In the genomic region with DNA sequence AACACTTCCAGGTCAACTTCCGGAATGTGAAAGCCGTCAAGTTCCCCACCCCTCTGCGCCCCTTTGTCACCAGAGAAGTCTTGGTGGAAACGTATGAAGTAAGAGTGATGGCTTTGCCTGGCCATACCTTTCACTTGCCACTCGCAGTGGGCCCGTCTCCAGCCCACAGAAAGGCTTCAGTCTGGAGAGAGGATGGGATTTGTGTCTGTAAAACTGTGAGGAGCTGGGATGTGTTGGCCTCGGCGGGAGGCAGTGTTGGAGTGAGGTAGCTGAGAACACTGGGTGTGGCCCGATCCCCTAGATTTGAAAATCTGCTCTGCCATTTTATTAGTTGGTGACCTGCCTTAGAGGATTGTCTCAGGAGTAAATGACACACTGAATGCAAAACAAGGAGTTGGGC, we compare ENCODE assay signal across 1 cellular context.
TF ChIP-seq lines count a peak whose summit lies in the region.

No MANE protein-coding gene starts in this region.

TF ChIP-seq in WTC11, 78 proteins besides CTCF, POLR2A, EP300 and RAD21 (continued from another document):
- TF ChIP-seq FOXJ3 (CRISPR knock-in tag; IDR thresholded peaks at IDR 0.05; ENCODE audit: borderline replicate concordance): no peak
- TF ChIP-seq, protein P1, sequence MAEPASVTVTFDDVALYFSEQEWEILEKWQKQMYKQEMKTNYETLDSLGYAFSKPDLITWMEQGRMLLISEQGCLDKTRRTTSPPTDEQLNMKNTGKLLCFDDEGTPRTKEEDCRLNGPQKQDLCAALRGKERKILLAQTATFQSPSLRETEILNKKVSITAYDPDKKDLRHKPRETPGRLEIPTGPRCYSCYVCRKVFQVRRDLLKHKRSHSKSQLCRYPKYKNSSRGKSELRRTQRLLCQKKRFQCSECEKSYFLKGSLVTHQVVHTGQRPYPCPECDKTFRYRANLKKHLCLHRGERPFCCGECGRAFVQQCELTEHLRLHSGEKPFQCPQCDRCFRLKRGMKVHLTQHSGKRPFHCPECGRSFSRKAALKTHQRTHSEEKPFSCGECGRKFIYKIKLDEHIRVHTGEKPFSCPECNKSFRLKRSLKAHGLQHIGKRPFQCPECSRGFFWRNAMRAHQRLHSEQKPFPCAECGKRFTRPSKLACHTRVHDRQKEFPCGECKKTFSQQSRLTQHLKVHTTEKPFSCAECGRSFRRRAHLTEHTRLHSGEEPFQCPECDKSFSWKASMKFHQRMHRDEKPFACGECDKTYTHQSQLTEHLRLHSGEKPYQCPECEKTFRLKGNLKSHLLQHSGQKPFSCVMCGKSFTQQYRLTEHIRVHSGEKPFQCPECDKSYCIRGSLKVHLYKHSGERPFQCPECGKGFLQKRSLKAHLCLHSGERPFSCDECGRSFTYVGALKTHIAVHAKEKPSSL (CRISPR knock-in tag; conservative IDR thresholded peaks at IDR 0.05): no peak
- TF ChIP-seq, protein P2, sequence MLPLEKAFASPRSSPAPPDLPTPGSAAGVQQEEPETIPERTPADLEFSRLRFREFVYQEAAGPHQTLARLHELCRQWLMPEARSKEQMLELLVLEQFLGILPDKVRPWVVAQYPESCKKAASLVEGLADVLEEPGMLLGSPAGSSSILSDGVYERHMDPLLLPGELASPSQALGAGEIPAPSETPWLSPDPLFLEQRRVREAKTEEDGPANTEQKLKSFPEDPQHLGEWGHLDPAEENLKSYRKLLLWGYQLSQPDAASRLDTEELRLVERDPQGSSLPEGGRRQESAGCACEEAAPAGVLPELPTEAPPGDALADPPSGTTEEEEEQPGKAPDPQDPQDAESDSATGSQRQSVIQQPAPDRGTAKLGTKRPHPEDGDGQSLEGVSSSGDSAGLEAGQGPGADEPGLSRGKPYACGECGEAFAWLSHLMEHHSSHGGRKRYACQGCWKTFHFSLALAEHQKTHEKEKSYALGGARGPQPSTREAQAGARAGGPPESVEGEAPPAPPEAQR (CRISPR knock-in tag; IDR thresholded peaks at IDR 0.05): no peak
- TF ChIP-seq FOXK1 (CRISPR knock-in tag; IDR thresholded peaks at IDR 0.05): no peak
- TF ChIP-seq CBFB (CRISPR knock-in tag; IDR thresholded peaks at IDR 0.05; ENCODE audit: low read depth): no peak
- TF ChIP-seq IRF2 (CRISPR knock-in tag; IDR thresholded peaks at IDR 0.05; ENCODE audit: borderline replicate concordance, low read depth): no peak
- TF ChIP-seq, protein P3, sequence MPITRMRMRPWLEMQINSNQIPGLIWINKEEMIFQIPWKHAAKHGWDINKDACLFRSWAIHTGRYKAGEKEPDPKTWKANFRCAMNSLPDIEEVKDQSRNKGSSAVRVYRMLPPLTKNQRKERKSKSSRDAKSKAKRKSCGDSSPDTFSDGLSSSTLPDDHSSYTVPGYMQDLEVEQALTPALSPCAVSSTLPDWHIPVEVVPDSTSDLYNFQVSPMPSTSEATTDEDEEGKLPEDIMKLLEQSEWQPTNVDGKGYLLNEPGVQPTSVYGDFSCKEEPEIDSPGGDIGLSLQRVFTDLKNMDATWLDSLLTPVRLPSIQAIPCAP (CRISPR knock-in tag; IDR thresholded peaks at IDR 0.05): no peak
- TF ChIP-seq ZNF263 (CRISPR knock-in tag; IDR thresholded peaks at IDR 0.05; ENCODE audit: low read depth): no peak
- TF ChIP-seq, protein P4, sequence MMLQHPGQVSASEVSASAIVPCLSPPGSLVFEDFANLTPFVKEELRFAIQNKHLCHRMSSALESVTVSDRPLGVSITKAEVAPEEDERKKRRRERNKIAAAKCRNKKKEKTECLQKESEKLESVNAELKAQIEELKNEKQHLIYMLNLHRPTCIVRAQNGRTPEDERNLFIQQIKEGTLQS (CRISPR knock-in tag; conservative IDR thresholded peaks at IDR 0.05): no peak
TF ChIP-seq in WTC11: peak in this region for 0.
